8 cellular contexts compared by ENCODE assay signal in the genomic region with DNA sequence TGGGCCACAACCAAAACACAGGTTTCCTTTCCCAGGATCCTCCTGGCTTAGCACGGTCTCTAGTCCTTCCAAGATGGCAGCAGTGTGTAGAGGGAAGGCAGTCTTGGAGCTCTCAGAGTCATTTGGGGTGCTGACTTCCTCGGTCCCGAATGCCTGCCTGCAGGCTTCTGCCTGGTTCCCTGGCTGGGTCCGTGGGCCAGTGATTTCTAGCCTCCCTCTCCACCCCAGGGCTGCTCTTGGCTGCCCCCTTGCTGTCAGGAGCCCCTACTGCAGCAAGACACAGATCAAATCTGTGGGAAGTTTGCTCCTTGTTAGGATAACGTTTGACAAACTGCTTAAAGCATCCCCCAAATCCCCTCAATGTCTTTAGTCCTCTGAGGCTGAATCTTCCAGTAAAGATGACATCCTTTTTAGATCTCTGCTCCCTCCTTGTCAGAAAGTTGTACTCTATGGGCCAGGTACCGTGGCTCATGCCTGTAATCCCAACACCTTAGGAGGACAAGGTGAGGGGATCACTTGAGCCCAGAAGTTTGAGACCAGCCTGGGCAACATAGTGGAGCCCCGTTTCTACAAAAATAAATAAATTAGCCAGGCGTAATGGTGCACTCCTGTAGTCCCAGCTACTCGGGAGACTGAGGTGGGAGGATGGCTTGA.
DNase-seq lines count a peak whose midpoint lies in the region; ATAC-seq and TF ChIP-seq lines count a peak whose summit lies in the region.

No MANE protein-coding gene starts in this region.

- no peaks in the 10 kb centered on the region for H3K36me3 ChIP-seq in prostate gland

- no peak for TF ChIP-seq POLR2A in prostate gland (IDR thresholded peaks at IDR 0.05)

- TF ChIP-seq CTCF in foreskin keratinocyte (conservative IDR thresholded peaks at IDR 0.05), result peak; percentile 72
- peak; percentile 50 to 75 (median 74) for TF ChIP-seq CTCF in prostate gland (IDR thresholded peaks at IDR 0.05)

- WGBS in prostate gland, result 43% methylated on average over 9 of the region's 9 CpGs

- H3K4me1 ChIP-seq in foreskin keratinocyte (no peaks in the 10 kb centered on the region), prostate gland (replicated peaks) (no peaks in the 10 kb centered on the region)

- intact Hi-C loops in prostate gland (cut with DNase I), result no loop called here

- H3K4me3 ChIP-seq in prostate gland, result no peak overlapping the region

- DNase-seq in NCI-H1694 (lab: John Stamatoyannopoulos, UW) (peak; percentile 9), NCI-H1694 treated with DMSO at 0.1 percent for 48 hours (lab: John Stamatoyannopoulos, UW) (no peak), NCI-H748 (lab: John Stamatoyannopoulos, UW; ENCODE audit: unreplicated experiment) (peak; percentile 31), foreskin keratinocyte (no peak), prostate gland (ENCODE audit: low spot score) (no peak), NCI-H187 treated with DMSO at 0.1 percent for 48 hours (lab: John Stamatoyannopoulos, UW) (no peak)
- peak; percentile 65 for DNase-seq in activated T-cell treated with anti-CD3 and anti-CD28 coated beads, Interleukin-2, amount 50 U/mL, for 1 hour

- H3K9me3 ChIP-seq in prostate gland, result no peaks in the 10 kb centered on the region

- H3K27me3 ChIP-seq in foreskin keratinocyte (peaks cover 4% of the 10 kb centered on the region), prostate gland (replicated peaks; ENCODE audit: insufficient read depth) (no peaks in the 10 kb centered on the region)

- peak; percentile 50 for ATAC-seq in foreskin keratinocyte
- ATAC-seq in GM19023 (IDR thresholded peaks at IDR 0.05; ENCODE audit: unreplicated experiment), result no peak

- no peak overlapping the region for H3K27ac ChIP-seq in foreskin keratinocyte
- H3K27ac ChIP-seq in prostate gland, result no peak overlapping the region

Comparison
In these comparisons a context has a peak if more than half of its experiments do, and no peak if none do; other contexts are left out.
1. DNase-seq: peak in NCI-H1694 (single experiment), NCI-H748 (single experiment) and activated T-cell treated with anti-CD3 and anti-CD28 coated beads, Interleukin-2, amount 50 U/mL, for 1 hour (single experiment); none in NCI-H1694 treated with DMSO at 0.1 percent for 48 hours (single experiment), foreskin keratinocyte (0 of 2), prostate gland (single experiment) and NCI-H187 treated with DMSO at 0.1 percent for 48 hours (single experiment).